In genomic region chr7:47045592-47045991, GRCh38 we compare ENCODE assay signal across 12 cellular contexts.
DNase-seq lines count a peak whose midpoint lies in the region; ATAC-seq and TF ChIP-seq lines count a peak whose summit lies in the region.
"Had no signal": no experiment of that assay in that cellular context is flagged by ENCODE, and none has a peak within 500 bp of the region (broad histone marks: within the 10 kb centered on the region; RNA-seq: fewer than 3 reads in every experiment).

No MANE protein-coding gene starts in this region.

- H2AFZ ChIP-seq in PC-3 (ENCODE audit: low read length), result no peak overlapping the region

- H3K36me3 ChIP-seq in lung (ENCODE audit: control insufficient read depth in 2 of 2, insufficient read depth in 2 of 2, low read length in 2 of 2) (no peaks in the 10 kb centered on the region), stomach (no peaks in the 10 kb centered on the region), PC-3 (ENCODE audit: low read depth, low read length) (no peaks in the 10 kb centered on the region)

- H3K9me3 Mint-ChIP-seq in HFFc6, result no peaks in the 10 kb centered on the region

- H3F3A ChIP-seq in PC-3 (ENCODE audit: low read length, unreplicated experiment), result no peaks in the 10 kb centered on the region

- H3K4me1 ChIP-seq in lung (ENCODE audit: control insufficient read depth in 2 of 2, insufficient read depth in 2 of 2, low read length in 2 of 2) (peaks cover 6 to 9% of the 10 kb centered on the region in 2 donors), stomach (peaks cover 4 to 32% (median 14%) of the 10 kb centered on the region in 4 donors), PC-3 (ENCODE audit: insufficient read depth, low read length) (no peaks in the 10 kb centered on the region)

- WGBS in lung, 2 donors, result 55 to 69% methylated on average over 6 of the region's 6 CpGs
- 38 to 62% (median 57%) methylated on average over 6 of the region's 6 CpGs for WGBS in stomach, 5 donors

- POLR2A ChIA-PET in PC-3 (lab: Charles Lee; ENCODE audit: unreplicated experiment), result interaction anchor here (0.6 kb wide), 1 partner anchor 1183 kb away, joined by 8 read pairs; no protein-coding TSS in a partner anchor

- peak overlapping the region; percentile 20; the same call in 1 of the 2 replicates for H3K27ac Mint-ChIP-seq in HFFc6
- H3K27ac Mint-ChIP-seq: activated naive CD8-positive, alpha-beta T cell had no signal

- no peak overlapping the region for H3K9ac ChIP-seq in PC-3 (ENCODE audit: low read length)

- CTCF ChIA-PET in PC-3 (lab: Charles Lee), result no interaction called here

- intact Hi-C loops in stomach (cut with DNase I; ENCODE audit: low total_unique reads) (no loop called here), PC-3 (cut with micrococcal nuclease) (no loop called here)

- TF ChIP-seq EP300 in stomach (IDR thresholded peaks at IDR 0.05), result no peak

- no peaks in the 10 kb centered on the region for H3K36me3 Mint-ChIP-seq in HFFc6 (ENCODE audit: low read depth)
- H3K36me3 Mint-ChIP-seq: activated naive CD8-positive, alpha-beta T cell had no signal

- H3K27ac ChIP-seq in lung (ENCODE audit: low read depth in 1 of 2, low read length in 1 of 2) (peak overlapping the region; percentile 49 to 56), stomach (peak overlapping the region in 3 of 5 donors; percentile 27 to 44 (median 32)), PC-3 (ENCODE audit: low read length) (no peak overlapping the region)

- H3K79me2 ChIP-seq in PC-3 (ENCODE audit: low read length), result no peaks in the 10 kb centered on the region

- no peak overlapping the region for H3K4me2 ChIP-seq in PC-3 (ENCODE audit: low read length)

- H3K27me3 ChIP-seq in lung (ENCODE audit: control insufficient read depth, insufficient read depth) (no peaks in the 10 kb centered on the region), stomach (no peaks in the 10 kb centered on the region), PC-3 (ENCODE audit: low read length) (no peaks in the 10 kb centered on the region)

- H3K4me3 Mint-ChIP-seq in HFFc6, result peak overlapping the region; percentile 5; the same call in 1 of the 2 replicates
- H3K4me3 Mint-ChIP-seq: activated naive CD8-positive, alpha-beta T cell had no signal

- no peaks in the 10 kb centered on the region for H4K20me1 ChIP-seq in PC-3 (ENCODE audit: low read length)

- DNase-seq in HFFc6 (no peak), epithelial cell of esophagus (ENCODE audit: low read depth) (peak; percentile 9), lung (ENCODE audit: low spot score) (no peak), stomach (no peak), NCI-H2196 (lab: John Stamatoyannopoulos, UW; ENCODE audit: unreplicated experiment) (no peak), GM10266 (ENCODE audit: extremely low spot score) (no peak), PC-3 (no peak)
- DNase-seq: head of caudate nucleus, NCI-H187, T-helper 2 cell had no signal

- H3K27me3 Mint-ChIP-seq in HFFc6 (ENCODE audit: insufficient read depth), result peaks cover 12% of the 10 kb centered on the region
- H3K27me3 Mint-ChIP-seq: activated naive CD8-positive, alpha-beta T cell had no signal

- H3K4me3 ChIP-seq in epithelial cell of esophagus (ENCODE audit: low read length) (no peak overlapping the region), lung (no peak overlapping the region), stomach (no peak overlapping the region), PC-3 (ENCODE audit: low read length) (no peak overlapping the region)

- peaks cover 15% of the 10 kb centered on the region for H3K4me1 Mint-ChIP-seq in HFFc6 (ENCODE audit: low read depth)

- peaks cover 0 to 5% of the 10 kb centered on the region in 2 donors for H3K9me3 ChIP-seq in lung (ENCODE audit: control insufficient read depth in 2 of 2, insufficient read depth in 1 of 2, low read length in 1 of 2)
- no peaks in the 10 kb centered on the region for H3K9me3 ChIP-seq in stomach
- H3K9me3 ChIP-seq in PC-3 (ENCODE audit: low read length), result no peaks in the 10 kb centered on the region

- TF ChIP-seq CTCF in HFFc6 (IDR thresholded peaks at IDR 0.05) (no peak), epithelial cell of esophagus (IDR thresholded peaks at IDR 0.05; ENCODE audit: insufficient read depth, low read depth, low read length, missing control alignments) (no peak), lung (IDR thresholded peaks at IDR 0.05; ENCODE audit: control extremely low read depth, extremely low read depth) (no peak), stomach (IDR thresholded peaks at IDR 0.05) (no peak), GM10266 (IDR thresholded peaks at IDR 0.05; ENCODE audit: control insufficient read depth, insufficient read depth, low read depth, missing control alignments) (no peak), PC-3 (conservative IDR thresholded peaks at IDR 0.05; ENCODE audit: low read depth, low read length) (no peak)

- TF ChIP-seq POLR2A in stomach (IDR thresholded peaks at IDR 0.05), result no peak

- H3K9me2 ChIP-seq in PC-3 (replicated peaks; ENCODE audit: low read length), result no peaks in the 10 kb centered on the region

- no peak for ATAC-seq in lung (ENCODE audit: insufficient read depth, low FRiP score)
- no peak for ATAC-seq in PC-3
- no peak for ATAC-seq in HG03045 (IDR thresholded peaks at IDR 0.05; ENCODE audit: unreplicated experiment)

- BruUV-seq in PC-3 (replicated peaks; lab: Mats Ljungman, UMichigan), result no TSS peak
